10 cellular contexts compared by ENCODE assay signal in genomic region chr5:96968074-96968473, GRCh38. TPM values are rescaled to one million over a fixed set of nuclear protein-coding genes. Genes with fewer than 3 reads are reported as not detected.
A peak's percentile ranks its signal among the peaks of the same experiment; 100 is the strongest.
DNase-seq lines count a peak whose midpoint lies in the region; ATAC-seq, FAIRE-seq and TF ChIP-seq lines count a peak whose summit lies in the region.
"Had no signal": no experiment of that assay in that cellular context is flagged by ENCODE, and none has a peak within 500 bp of the region (broad histone marks: within the 10 kb centered on the region; RNA-seq: fewer than 3 reads in every experiment).

No MANE protein-coding gene starts in this region.

- no peak overlapping the region for H3K4me3 Mint-ChIP-seq in activated naive CD4-positive, alpha-beta T cell treated with anti-CD3 and anti-CD28 coated beads, Interleukin-2, amount 10 ng/mL, durations not matched to agents 7 days and 5 days

- intact Hi-C loops in A673 (cut with micrococcal nuclease; ENCODE audit: unreplicated experiment), result no loop called here
- intact Hi-C loops in K562 (cut with micrococcal nuclease), result no loop called here
- intact Hi-C loops in HepG2 (cut with micrococcal nuclease; ENCODE audit: unreplicated experiment), result no loop called here
- intact Hi-C loops in ovary (cut with DNase I), result no loop called here

- CTCF ChIA-PET in A673 (lab: Charles Lee), result no interaction called here
- CTCF ChIA-PET in K562 (lab: Yijun Ruan, JAX; ENCODE audit: low intra/inter-chr PET ratio), result no interaction called here
- CTCF ChIA-PET in HepG2 (lab: Yijun Ruan, JAX; ENCODE audit: low intra/inter-chr PET ratio, low total read pairs), result no interaction called here
- CTCF ChIA-PET in activated naive CD4-positive, alpha-beta T cell treated with anti-CD3 and anti-CD28 coated beads, Interleukin-2, amount 10 ng/mL, durations not matched to agents 7 days and 5 days (lab: Charles Lee), result no interaction called here

- no peak for FAIRE-seq in K562 (lab: Jason Lieb, UNC)
- no peak for FAIRE-seq in HepG2 (lab: Jason Lieb, UNC)

- H3K4me2 ChIP-seq in K562 (ENCODE audit: insufficient read depth, low read length) (no peak overlapping the region), HepG2 (ENCODE audit: low read depth, low read length) (no peak overlapping the region)

- H3K27ac Mint-ChIP-seq in activated naive CD4-positive, alpha-beta T cell treated with anti-CD3 and anti-CD28 coated beads, Interleukin-2, amount 10 ng/mL, durations not matched to agents 7 days and 5 days, result no peak overlapping the region

- H4K20me1 ChIP-seq in K562 (replicated peaks; ENCODE audit: control insufficient read depth, insufficient read depth, low read length), result no peaks in the 10 kb centered on the region
- H4K20me1 ChIP-seq in HepG2 (ENCODE audit: insufficient read depth, low read length), result no peaks in the 10 kb centered on the region

- BruUV-seq in A673 (replicated peaks; lab: Mats Ljungman, UMichigan), result no TSS peak
- BruUV-seq in K562 (replicated peaks; lab: Mats Ljungman, UMichigan), result no TSS peak
- BruUV-seq in HepG2 (replicated peaks; lab: Mats Ljungman, UMichigan), result no TSS peak

- H3K9ac ChIP-seq in K562 (ENCODE audit: insufficient read depth in 1 of 2, low read depth in 2 of 2, low read length in 2 of 2) (no peak overlapping the region), HepG2 (ENCODE audit: insufficient read depth, low read depth, low read length) (no peak overlapping the region)

- TF ChIP-seq POLR2A in K562 (conservative IDR thresholded peaks at IDR 0.05) (no peak), HepG2 (IDR thresholded peaks at IDR 0.05; ENCODE audit: insufficient read depth in 1 of 2, low read depth in 2 of 2, low read length in 2 of 2) (no peak), ovary (IDR thresholded peaks at IDR 0.05) (no peak)

- H2AFZ ChIP-seq in K562 (ENCODE audit: low read depth, low read length), result no peak overlapping the region
- H2AFZ ChIP-seq in HepG2 (ENCODE audit: low read length), result no peak overlapping the region

- H3K4me1 ChIP-seq in A673 (ENCODE audit: insufficient read depth, low read length, poor library complexity, severe bottlenecking) (peaks cover 51% of the 10 kb centered on the region), K562 (replicated peaks in 1 of 2; ENCODE audit: control insufficient read depth in 2 of 2, insufficient read depth in 2 of 2, low read length in 2 of 2) (peaks cover 0 to 11% of the 10 kb centered on the region in 2 experiments; a peak in 3 of 5 replicates), HepG2 (ENCODE audit: insufficient read depth, low read length) (peaks cover 15% of the 10 kb centered on the region; the same call in 1 of the 2 replicates), ovary (ENCODE audit: insufficient read depth) (peaks cover 8% of the 10 kb centered on the region)

- H3K9me3 Mint-ChIP-seq in activated naive CD4-positive, alpha-beta T cell treated with anti-CD3 and anti-CD28 coated beads, Interleukin-2, amount 10 ng/mL, durations not matched to agents 7 days and 5 days, result no peaks in the 10 kb centered on the region
- H3K9me3 Mint-ChIP-seq: CD8-positive, alpha-beta memory T cell had no signal

- no peaks in the 10 kb centered on the region for H3K9me1 ChIP-seq in K562 (ENCODE audit: control insufficient read depth, insufficient read depth, low read length)

- POLR2A ChIA-PET in A673 (lab: Charles Lee; ENCODE audit: low non-redundant PET) (no interaction called here), K562 (lab: Yijun Ruan, JAX) (no interaction called here), HepG2 (lab: Yijun Ruan, JAX) (no interaction called here)

- DNase-seq in A673 (ENCODE audit: low spot score), result peak; percentile 75
- peak; percentile 31 for DNase-seq in HT-29 (ENCODE audit: low spot score)
- DNase-seq in K562 (ENCODE audit: extremely low read depth in 1 of 4, low spot score in 3 of 4), result peak in 1 of 4 experiments; percentile 13
- DNase-seq in HepG2 (ENCODE audit: low spot score), result peak; percentile 29
- no peak for DNase-seq in activated CD4-positive, CD25-positive, alpha-beta regulatory T cell (lab: John Stamatoyannopoulos, UW)
- DNase-seq in ovary, result no peak
- DNase-seq in activated naive CD4-positive, alpha-beta T cell treated with anti-CD3 and anti-CD28 coated beads, Interleukin-2, amount 10 ng/mL, durations not matched to agents 7 days and 5 days, result no peak
- DNase-seq: CD8-positive, alpha-beta memory T cell; thyroid gland had no signal

- TF ChIP-seq RAD21 in K562 (CRISPR knock-in tag; conservative IDR thresholded peaks at IDR 0.05 in 1 of 2, IDR thresholded peaks at IDR 0.05 in 1 of 2), result no peak
- no peak for TF ChIP-seq RAD21 in HepG2 (CRISPR knock-in tag; IDR thresholded peaks at IDR 0.05)

- H3K27ac ChIP-seq in A673 (ENCODE audit: low read depth, low read length, poor library complexity, severe bottlenecking) (peak overlapping the region; percentile 73), K562 (ENCODE audit: extremely low read depth, low read depth, low read length) (no peak overlapping the region), HepG2 (ENCODE audit: extremely low read length, insufficient read depth, low read length) (no peak overlapping the region), ovary (peak overlapping the region in 1 of 2 donors; percentile 48)
- H3K27ac ChIP-seq: thyroid gland had no signal

- in situ Hi-C loops in K562 (cut with MboI), result no loop called here
- in situ Hi-C loops in HepG2 (cut with HindIII; ENCODE audit: extremely low pct_ligation_motif_present, low pct_unique_long_range_greater_than_20kb), result no loop called here

- peaks cover 49% of the 10 kb centered on the region for H3K36me3 Mint-ChIP-seq in activated naive CD4-positive, alpha-beta T cell treated with anti-CD3 and anti-CD28 coated beads, Interleukin-2, amount 10 ng/mL, durations not matched to agents 7 days and 5 days

- H3K36me3 ChIP-seq in A673 (ENCODE audit: insufficient read depth, low read length, poor library complexity, severe bottlenecking), result no peaks in the 10 kb centered on the region
- H3K36me3 ChIP-seq in K562 (ENCODE audit: control insufficient read depth, insufficient read depth, low read length), result no peaks in the 10 kb centered on the region
- H3K36me3 ChIP-seq in HepG2 (replicated peaks in 1 of 2; ENCODE audit: control insufficient read depth in 1 of 2, insufficient read depth in 2 of 2, low read length in 2 of 2), result no peaks in the 10 kb centered on the region
- no peaks in the 10 kb centered on the region for H3K36me3 ChIP-seq in ovary
- H3K36me3 ChIP-seq: thyroid gland had no signal

- TF ChIP-seq EP300 in K562 (IDR thresholded peaks at IDR 0.05; ENCODE audit: low read length), result no peak
- TF ChIP-seq EP300 in HepG2 (IDR thresholded peaks at IDR 0.05; ENCODE audit: low read depth in 2 of 2, low read length in 2 of 2), result no peak
- TF ChIP-seq EP300 in HepG2 (CRISPR knock-in tag; IDR thresholded peaks at IDR 0.05; ENCODE audit: borderline replicate concordance), result no peak
- no peak for TF ChIP-seq EP300 in ovary (IDR thresholded peaks at IDR 0.05)

- H3K79me2 ChIP-seq in K562 (ENCODE audit: control insufficient read depth, insufficient read depth, low read length) (peaks cover 34% of the 10 kb centered on the region; the same call in 2 of the 3 replicates), HepG2 (ENCODE audit: insufficient read depth, low read length) (peaks cover 29% of the 10 kb centered on the region)

- TF ChIP-seq CTCF in A673 (conservative IDR thresholded peaks at IDR 0.05; ENCODE audit: low read depth, low read length), result no peak
- no peak for TF ChIP-seq CTCF in K562 (IDR thresholded peaks at IDR 0.05 in 2 of 3, conservative IDR thresholded peaks at IDR 0.05 in 1 of 3; ENCODE audit: insufficient read depth in 2 of 3, low read depth in 1 of 3, low read length in 3 of 3)
- TF ChIP-seq CTCF in HepG2 (CRISPR knock-in tag; IDR thresholded peaks at IDR 0.05), result no peak
- TF ChIP-seq CTCF in ovary (IDR thresholded peaks at IDR 0.05), result no peak

- ATAC-seq in K562 (peak; percentile 51), HepG2 (peak; percentile 76), HG03097 (IDR thresholded peaks at IDR 0.05; ENCODE audit: low FRiP score, unreplicated experiment) (no peak)

- H3K4me3 ChIP-seq in A673 (ENCODE audit: low read depth, low read length, poor library complexity, severe bottlenecking), result no peak overlapping the region
- no peak overlapping the region for H3K4me3 ChIP-seq in K562
- no peak overlapping the region for H3K4me3 ChIP-seq in HepG2 (replicated peaks in 1 of 3; ENCODE audit: insufficient read depth in 1 of 3, low read depth in 2 of 3, low read length in 3 of 3)
- H3K4me3 ChIP-seq in ovary, result no peak overlapping the region
- H3K4me3 ChIP-seq: thyroid gland had no signal

- no peaks in the 10 kb centered on the region for H3K27me3 Mint-ChIP-seq in activated naive CD4-positive, alpha-beta T cell treated with anti-CD3 and anti-CD28 coated beads, Interleukin-2, amount 10 ng/mL, durations not matched to agents 7 days and 5 days
- H3K27me3 Mint-ChIP-seq: CD8-positive, alpha-beta memory T cell had no signal

- WGBS in K562 (ENCODE audit: insufficient coverage, low coverage, missing lambda C conversion rate), result 41% methylated on average over 1 of the region's 1 CpG
- WGBS in HepG2 (ENCODE audit: low lambda C conversion rate), result 93% methylated on average over 1 of the region's 1 CpG
- 0 to 15% (median 3%) methylated on average over 1 of the region's 1 CpG for WGBS in ovary, 3 donors

- H3K9me3 ChIP-seq in A673 (ENCODE audit: low read depth, low read length, poor library complexity, severe bottlenecking), result no peaks in the 10 kb centered on the region
- no peaks in the 10 kb centered on the region for H3K9me3 ChIP-seq in K562 (replicated peaks; ENCODE audit: control insufficient read depth, insufficient read depth, low read depth, low read length)
- no peaks in the 10 kb centered on the region for H3K9me3 ChIP-seq in HepG2 (ENCODE audit: low read length)
- H3K9me3 ChIP-seq in ovary, result no peaks in the 10 kb centered on the region
- H3K9me3 ChIP-seq: thyroid gland had no signal

- H3K4me1 Mint-ChIP-seq in activated naive CD4-positive, alpha-beta T cell treated with anti-CD3 and anti-CD28 coated beads, Interleukin-2, amount 10 ng/mL, durations not matched to agents 7 days and 5 days, result peaks cover 68% of the 10 kb centered on the region

- H3K27me3 ChIP-seq in A673 (replicated peaks; ENCODE audit: insufficient read depth, low read depth, low read length, poor library complexity) (no peaks in the 10 kb centered on the region), K562 (ENCODE audit: control insufficient read depth in 2 of 2, insufficient read depth in 2 of 2, low read length in 2 of 2) (no peaks in the 10 kb centered on the region), HepG2 (ENCODE audit: control insufficient read depth in 1 of 2, insufficient read depth in 2 of 2, low read length in 2 of 2) (no peaks in the 10 kb centered on the region), ovary (no peaks in the 10 kb centered on the region)
- H3K27me3 ChIP-seq: thyroid gland had no signal

RNA-seq across cellular contexts. Expression of gene LNPEP, which starts 32.2 kb away (rescaled TPM):
- 10.3 and 12.8 TPM in 2 replicates for total RNA-seq in A673 (2021)
- total RNA-seq in HT-29 (2014; rRNA removed; shearing (Covaris generic)), result 6.1 and 7.8 TPM in 2 replicates
- total RNA-seq in K562 (2011; cell fraction: chromatin; rRNA removed; ENCODE audit: low replicate concordance), result 36.6 and 68.1 TPM in 2 replicates
- 19.8 and 21.8 TPM in 2 replicates for total RNA-seq in K562 (2011; cell fraction: nucleolus; rRNA removed)
- 43.1 and 74.7 TPM in 2 replicates for total RNA-seq in K562 (2011; cell fraction: nucleoplasm; rRNA removed)
- 9.9 and 11.0 TPM in 2 replicates for total RNA-seq in K562 (2014; rRNA removed)
- total RNA-seq in K562 (2014; rRNA removed; fragmentation: Illumina TruSeq; extraction: Trizol), result 24.7 and 29.6 TPM in 2 replicates
- 24.3 and 27.9 TPM in 2 replicates for total RNA-seq in K562 (2015; rRNA removed; fragmentation: Illumina TruSeq; extraction: Trizol)
- 19.3 and 20.3 TPM in 2 replicates for total RNA-seq in K562 (2021)
- 13.1 and 16.2 TPM in 2 replicates for polyA plus RNA-seq in K562 (2011; rRNA removed)
- polyA plus RNA-seq in K562 (2011; cell fraction: cytosol; rRNA removed), result 3.5 and 9.1 TPM in 2 replicates
- polyA plus RNA-seq in K562 (2011; cell fraction: nucleus; rRNA removed), result 10.3 and 12.8 TPM in 2 replicates
- 5.9 and 6.5 TPM in 2 replicates for polyA plus RNA-seq in K562 (2012)
- 9.5 and 11.2 TPM in 2 replicates for polyA plus RNA-seq in K562 (2014; fragmentation: Illumina TruSeq; extraction: Trizol)
- 1 to 10 TPM; 2.6 to 3.2 TPM for polyA plus RNA-seq in K562 (2014; fragmentation: Nextera tagmentation; extraction: Ambion mirVana)
- 9.2 and 10.0 TPM in 2 replicates for polyA plus RNA-seq in K562 (2014; rRNA removed)
- 67.1 and 69.7 TPM in 2 replicates for polyA minus RNA-seq in K562 (2011; rRNA and poly(A)+ RNA removed)
- 25.2 and 26.1 TPM in 2 replicates for polyA minus RNA-seq in K562 (2011; cell fraction: cytosol; rRNA and poly(A)+ RNA removed)
- polyA minus RNA-seq in K562 (2011; cell fraction: nucleus; rRNA and poly(A)+ RNA removed), result 20.2 and 41.5 TPM in 2 replicates
- 14.7 and 16.9 TPM in 2 replicates for total RNA-seq in HepG2 (2016; rRNA removed; fragmentation: Illumina TruSeq; extraction: Trizol)
- total RNA-seq in HepG2 (2016; cell fraction: cytosol; rRNA removed; fragmentation: Illumina TruSeq; extraction: Trizol; ENCODE audit: low read depth), result 3.6 and 4.1 TPM in 2 replicates
- total RNA-seq in HepG2 (2016; cell fraction: insoluble cytoplasmic fraction; rRNA removed; fragmentation: Illumina TruSeq; extraction: Trizol), result 13.0 and 16.4 TPM in 2 replicates
- total RNA-seq in HepG2 (2016; cell fraction: membrane; rRNA removed; fragmentation: Illumina TruSeq; extraction: Trizol), result 5.2 and 6.3 TPM in 2 replicates
- 30.4 and 33.6 TPM in 2 replicates for total RNA-seq in HepG2 (2016; cell fraction: nucleus; rRNA removed; fragmentation: Illumina TruSeq; extraction: Trizol)
- 6.3 and 8.0 TPM in 2 replicates for polyA plus RNA-seq in HepG2 (2011; rRNA removed)
- 2.5 and 4.3 TPM in 2 replicates for polyA plus RNA-seq in HepG2 (2011; cell fraction: cytosol; rRNA removed)
- 5.2 and 6.1 TPM in 2 replicates for polyA plus RNA-seq in HepG2 (2011; cell fraction: nucleus; rRNA removed)
- polyA plus RNA-seq in HepG2 (2012), result 4.0 and 4.9 TPM in 2 replicates
- polyA plus RNA-seq in HepG2 (2016; cell fraction: cytosol; fragmentation: Illumina TruSeq; extraction: Trizol; ENCODE audit: low read depth), result 0.58 and 0.62 TPM in 2 replicates
- polyA plus RNA-seq in HepG2 (2016; cell fraction: insoluble cytoplasmic fraction; fragmentation: Illumina TruSeq; extraction: Trizol; ENCODE audit: low read depth), result 4.3 and 4.8 TPM in 2 replicates
- polyA plus RNA-seq in HepG2 (2016; cell fraction: membrane; fragmentation: Illumina TruSeq; extraction: Trizol; ENCODE audit: low read depth), result 1.1 and 1.2 TPM in 2 replicates
- polyA plus RNA-seq in HepG2 (2016; cell fraction: nucleus; fragmentation: Illumina TruSeq; extraction: Trizol; ENCODE audit: insufficient read depth, low read depth), result 12.2 and 12.9 TPM in 2 replicates
- 16.3 and 19.2 TPM in 2 replicates for polyA minus RNA-seq in HepG2 (2011; rRNA and poly(A)+ RNA removed; ENCODE audit: low replicate concordance)
- polyA minus RNA-seq in HepG2 (2011; cell fraction: cytosol; rRNA and poly(A)+ RNA removed), result 15.2 and 19.8 TPM in 2 replicates
- polyA minus RNA-seq in HepG2 (2011; cell fraction: nucleus; rRNA and poly(A)+ RNA removed), result 39.9 and 46.0 TPM in 2 replicates
- 10 to 100 TPM; 22.1 to 45.5 (median 34.5) TPM for total RNA-seq in ovary
- polyA plus RNA-seq in ovary, result 10 to 100 TPM in 1 of 2 donors, 1 to 10 TPM in 1; 7.6 to 14.2 TPM

Comparison
In these comparisons a context has a peak if more than half of its experiments do, and no peak if none do; other contexts are left out.
1. DNase-seq: peak in A673 (single experiment), HT-29 (single experiment) and HepG2 (single experiment); none in activated CD4-positive, CD25-positive, alpha-beta regulatory T cell (0 of 4), ovary (0 of 5) and activated naive CD4-positive, alpha-beta T cell treated with anti-CD3 and anti-CD28 coated beads, Interleukin-2, amount 10 ng/mL, durations not matched to agents 7 days and 5 days (single experiment).